1 cellular context compared by ENCODE assay signal in genomic region chr3:47685037-47685436, GRCh38.
TF ChIP-seq lines count a peak whose summit lies in the region.

No MANE protein-coding gene starts in this region.

TF ChIP-seq in SK-N-SH, 30 proteins besides CTCF, POLR2A, EP300 and RAD21:
- TF ChIP-seq JUND (IDR thresholded peaks at IDR 0.05) (peak; percentile 39; the same call in 1 of the 2 replicates), TCF12 (IDR thresholded peaks at IDR 0.05) (peak; percentile 48; the same call in 1 of the 2 replicates), RXRA (IDR thresholded peaks at IDR 0.05; ENCODE audit: borderline replicate concordance, low read depth) (no peak), NRF1 (IDR thresholded peaks at IDR 0.05; ENCODE audit: low read depth, low read length) (no peak), FOSL2 (IDR thresholded peaks at IDR 0.05; ENCODE audit: borderline replicate concordance, low read depth) (peak; percentile 22; the same call in 1 of the 2 replicates)
